In genomic region chr12:16467304-16467703, GRCh38 we compare ENCODE assay signal across 12 cellular contexts.
DNase-seq lines count a peak whose midpoint lies in the region; ATAC-seq and TF ChIP-seq lines count a peak whose summit lies in the region.
"Had no signal": no experiment of that assay in that cellular context is flagged by ENCODE, and none has a peak within 500 bp of the region (broad histone marks: within the 10 kb centered on the region; RNA-seq: fewer than 3 reads in every experiment).

No MANE protein-coding gene starts in this region.

- peak; percentile 73 for ATAC-seq in GM18870 (IDR thresholded peaks at IDR 0.05; ENCODE audit: unreplicated experiment)
- peak; percentile 61 for ATAC-seq in HG02610 (IDR thresholded peaks at IDR 0.05; ENCODE audit: unreplicated experiment)
- ATAC-seq in HG02938 (IDR thresholded peaks at IDR 0.05; ENCODE audit: unreplicated experiment): peak; percentile 58
- no peak for ATAC-seq in HG03565 (IDR thresholded peaks at IDR 0.05; ENCODE audit: unreplicated experiment)
- ATAC-seq: HCT116 had no signal

- no peak for TF ChIP-seq CTCF in GM12865 (IDR thresholded peaks at IDR 0.05; ENCODE audit: insufficient read depth, low read depth, low read length, missing control alignments)

- DNase-seq in GM12865 (ENCODE audit: low read depth) (peak; percentile 2), EL (no peak), medulla oblongata (ENCODE audit: extremely low spot score) (no peak)
- DNase-seq in activated CD8-positive, alpha-beta memory T cell treated with anti-CD3 and anti-CD28 coated beads, Interleukin-2, amount 50 U/mL, for 48 hours: no peak
- DNase-seq: Caco-2; CD8-positive, alpha-beta memory T cell; GM23248 had no signal

- H3K4me3 ChIP-seq in GM12865 (ENCODE audit: low read depth, low read length): no peak overlapping the region
- H3K4me3 ChIP-seq: GM23248 had no signal
